1 cellular context compared by ENCODE assay signal in the genomic region with DNA sequence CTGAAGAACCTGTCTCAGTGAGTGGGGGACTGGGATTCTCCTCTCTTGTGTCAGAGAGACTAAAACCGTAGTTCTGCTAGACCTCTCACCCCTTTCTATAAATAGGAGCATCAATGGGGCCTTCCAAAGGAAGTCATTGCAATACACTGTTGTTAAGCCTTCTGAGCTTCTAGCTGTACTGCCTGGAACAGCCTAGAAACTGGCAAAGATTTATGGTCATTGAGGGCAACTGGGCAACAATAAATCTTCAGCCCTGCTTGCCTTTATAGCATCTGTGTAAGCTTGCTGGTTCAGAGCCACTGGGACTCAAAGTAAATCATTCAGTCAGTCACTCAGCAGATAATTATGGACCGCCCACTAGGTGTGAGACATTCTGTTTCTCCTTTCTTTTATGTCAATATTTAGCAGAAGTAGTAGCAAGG.
A peak's percentile ranks its signal among the peaks of the same experiment; 100 is the strongest.
TF ChIP-seq lines count a peak whose summit lies in the region.

No MANE protein-coding gene starts in this region.

TF ChIP-seq in HEK293, 187 proteins besides CTCF, POLR2A, EP300 and RAD21 (continued from another document and continues in another):
- TF ChIP-seq, protein P1, sequence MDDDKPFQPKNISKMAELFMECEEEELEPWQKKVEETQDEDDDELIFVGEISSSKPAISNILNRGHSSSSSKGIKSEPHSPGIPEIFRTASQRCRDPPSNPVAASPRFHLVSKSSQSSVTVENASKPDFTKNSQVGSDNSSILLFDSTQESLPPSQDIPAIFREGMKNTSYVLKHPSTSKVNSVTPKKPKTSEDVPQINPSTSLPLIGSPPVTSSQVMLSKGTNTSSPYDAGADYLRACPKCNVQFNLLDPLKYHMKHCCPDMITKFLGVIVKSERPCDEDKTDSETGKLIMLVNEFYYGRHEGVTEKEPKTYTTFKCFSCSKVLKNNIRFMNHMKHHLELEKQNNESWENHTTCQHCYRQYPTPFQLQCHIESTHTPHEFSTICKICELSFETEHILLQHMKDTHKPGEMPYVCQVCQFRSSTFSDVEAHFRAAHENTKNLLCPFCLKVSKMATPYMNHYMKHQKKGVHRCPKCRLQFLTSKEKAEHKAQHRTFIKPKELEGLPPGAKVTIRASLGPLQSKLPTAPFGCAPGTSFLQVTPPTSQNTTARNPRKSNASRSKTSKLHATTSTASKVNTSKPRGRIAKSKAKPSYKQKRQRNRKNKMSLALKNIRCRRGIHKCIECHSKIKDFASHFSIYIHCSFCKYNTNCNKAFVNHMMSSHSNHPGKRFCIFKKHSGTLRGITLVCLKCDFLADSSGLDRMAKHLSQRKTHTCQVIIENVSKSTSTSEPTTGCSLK (tag by site-specific recombination; IDR thresholded peaks at IDR 0.05) = no peak
- peak; percentile 94 for TF ChIP-seq GLI2 (tag by site-specific recombination; IDR thresholded peaks at IDR 0.05; ENCODE audit: borderline replicate concordance, low read depth)
- no peak for TF ChIP-seq ZNF155 (tag by site-specific recombination; IDR thresholded peaks at IDR 0.05)
- peak; percentile 82 for TF ChIP-seq ZNF2 (tag by site-specific recombination; IDR thresholded peaks at IDR 0.05)
- no peak for TF ChIP-seq ZNF544 (tag by site-specific recombination; IDR thresholded peaks at IDR 0.05)
- TF ChIP-seq ZNF366 (tag by site-specific recombination; conservative IDR thresholded peaks at IDR 0.05) = 0 out of 2 replicates have a peak, but pooled peaks have one; percentile 12
- TF ChIP-seq, protein P2, sequence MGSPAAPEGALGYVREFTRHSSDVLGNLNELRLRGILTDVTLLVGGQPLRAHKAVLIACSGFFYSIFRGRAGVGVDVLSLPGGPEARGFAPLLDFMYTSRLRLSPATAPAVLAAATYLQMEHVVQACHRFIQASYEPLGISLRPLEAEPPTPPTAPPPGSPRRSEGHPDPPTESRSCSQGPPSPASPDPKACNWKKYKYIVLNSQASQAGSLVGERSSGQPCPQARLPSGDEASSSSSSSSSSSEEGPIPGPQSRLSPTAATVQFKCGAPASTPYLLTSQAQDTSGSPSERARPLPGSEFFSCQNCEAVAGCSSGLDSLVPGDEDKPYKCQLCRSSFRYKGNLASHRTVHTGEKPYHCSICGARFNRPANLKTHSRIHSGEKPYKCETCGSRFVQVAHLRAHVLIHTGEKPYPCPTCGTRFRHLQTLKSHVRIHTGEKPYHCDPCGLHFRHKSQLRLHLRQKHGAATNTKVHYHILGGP (tag by site-specific recombination; IDR thresholded peaks at IDR 0.05) = peak; percentile 84
- TF ChIP-seq, protein P3, sequence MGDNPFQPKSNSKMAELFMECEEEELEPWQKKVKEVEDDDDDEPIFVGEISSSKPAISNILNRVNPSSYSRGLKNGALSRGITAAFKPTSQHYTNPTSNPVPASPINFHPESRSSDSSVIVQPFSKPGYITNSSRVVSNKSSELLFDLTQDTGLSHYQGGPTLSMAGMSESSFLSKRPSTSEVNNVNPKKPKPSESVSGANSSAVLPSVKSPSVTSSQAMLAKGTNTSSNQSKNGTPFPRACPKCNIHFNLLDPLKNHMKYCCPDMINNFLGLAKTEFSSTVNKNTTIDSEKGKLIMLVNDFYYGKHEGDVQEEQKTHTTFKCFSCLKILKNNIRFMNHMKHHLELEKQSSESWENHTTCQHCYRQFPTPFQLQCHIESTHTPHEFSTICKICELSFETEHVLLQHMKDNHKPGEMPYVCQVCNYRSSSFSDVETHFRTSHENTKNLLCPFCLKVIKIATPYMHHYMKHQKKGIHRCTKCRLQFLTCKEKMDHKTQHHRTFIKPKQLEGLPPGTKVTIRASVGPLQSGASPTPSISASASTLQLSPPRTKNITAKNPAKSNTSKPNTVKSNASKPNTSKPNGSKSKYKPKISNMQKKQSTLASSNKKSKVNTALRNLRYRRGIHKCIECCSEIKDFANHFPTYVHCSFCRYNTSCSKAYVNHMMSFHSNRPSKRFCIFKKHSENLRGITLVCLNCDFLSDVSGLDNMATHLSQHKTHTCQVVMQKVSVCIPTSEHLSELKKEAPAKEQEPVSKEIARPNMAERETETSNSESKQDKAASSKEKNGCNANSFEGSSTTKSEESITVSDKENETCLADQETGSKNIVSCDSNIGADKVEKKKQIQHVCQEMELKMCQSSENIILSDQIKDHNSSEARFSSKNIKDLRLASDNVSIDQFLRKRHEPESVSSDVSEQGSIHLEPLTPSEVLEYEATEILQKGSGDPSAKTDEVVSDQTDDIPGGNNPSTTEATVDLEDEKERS (tag by site-specific recombination; IDR thresholded peaks at IDR 0.05) = no peak
- 0 out of 2 replicates have a peak, but pooled peaks have one; percentile 26 for TF ChIP-seq KLF8 (tag by site-specific recombination; IDR thresholded peaks at IDR 0.05)
- TF ChIP-seq, protein P4, sequence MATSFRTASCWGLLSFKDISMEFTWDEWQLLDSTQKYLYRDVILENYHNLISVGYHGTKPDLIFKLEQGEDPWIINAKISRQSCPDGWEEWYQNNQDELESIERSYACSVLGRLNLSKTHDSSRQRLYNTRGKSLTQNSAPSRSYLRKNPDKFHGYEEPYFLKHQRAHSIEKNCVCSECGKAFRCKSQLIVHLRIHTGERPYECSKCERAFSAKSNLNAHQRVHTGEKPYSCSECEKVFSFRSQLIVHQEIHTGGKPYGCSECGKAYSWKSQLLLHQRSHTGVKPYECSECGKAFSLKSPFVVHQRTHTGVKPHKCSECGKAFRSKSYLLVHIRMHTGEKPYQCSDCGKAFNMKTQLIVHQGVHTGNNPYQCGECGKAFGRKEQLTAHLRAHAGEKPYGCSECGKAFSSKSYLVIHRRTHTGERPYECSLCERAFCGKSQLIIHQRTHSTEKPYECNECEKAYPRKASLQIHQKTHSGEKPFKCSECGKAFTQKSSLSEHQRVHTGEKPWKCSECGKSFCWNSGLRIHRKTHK (tag by site-specific recombination; IDR thresholded peaks at IDR 0.05) = no peak
- TF ChIP-seq BCL11A (tag by site-specific recombination; IDR thresholded peaks at IDR 0.05; ENCODE audit: low read depth) = no peak; the same call in 1 of the 2 replicates
- TF ChIP-seq YY1 (tag by site-specific recombination; IDR thresholded peaks at IDR 0.05) = no peak
- TF ChIP-seq WT1 (tag by site-specific recombination; IDR thresholded peaks at IDR 0.05) = peak; percentile 95
- TF ChIP-seq ZNF169 (tag by site-specific recombination; IDR thresholded peaks at IDR 0.05) = no peak
- no peak for TF ChIP-seq ZFP41 (tag by site-specific recombination; IDR thresholded peaks at IDR 0.05; ENCODE audit: borderline replicate concordance)
- no peak for TF ChIP-seq ZNF473 (tag by site-specific recombination; IDR thresholded peaks at IDR 0.05)
- no peak for TF ChIP-seq ZNF175 (tag by site-specific recombination; IDR thresholded peaks at IDR 0.05)
- no peak for TF ChIP-seq ZNF133 (tag by site-specific recombination; IDR thresholded peaks at IDR 0.05)
- peak; percentile 86; the same call in 1 of the 2 replicates for TF ChIP-seq TCF7L2 (IDR thresholded peaks at IDR 0.05; ENCODE audit: borderline replicate concordance, low read depth, low read length)
- TF ChIP-seq ZNF311 (tag by site-specific recombination; IDR thresholded peaks at IDR 0.05; ENCODE audit: borderline replicate concordance) = no peak
- no peak for TF ChIP-seq ZSCAN16 (tag by site-specific recombination; IDR thresholded peaks at IDR 0.05)
- no peak for TF ChIP-seq ZNF514 (tag by site-specific recombination; IDR thresholded peaks at IDR 0.05)
- TF ChIP-seq, protein P5, sequence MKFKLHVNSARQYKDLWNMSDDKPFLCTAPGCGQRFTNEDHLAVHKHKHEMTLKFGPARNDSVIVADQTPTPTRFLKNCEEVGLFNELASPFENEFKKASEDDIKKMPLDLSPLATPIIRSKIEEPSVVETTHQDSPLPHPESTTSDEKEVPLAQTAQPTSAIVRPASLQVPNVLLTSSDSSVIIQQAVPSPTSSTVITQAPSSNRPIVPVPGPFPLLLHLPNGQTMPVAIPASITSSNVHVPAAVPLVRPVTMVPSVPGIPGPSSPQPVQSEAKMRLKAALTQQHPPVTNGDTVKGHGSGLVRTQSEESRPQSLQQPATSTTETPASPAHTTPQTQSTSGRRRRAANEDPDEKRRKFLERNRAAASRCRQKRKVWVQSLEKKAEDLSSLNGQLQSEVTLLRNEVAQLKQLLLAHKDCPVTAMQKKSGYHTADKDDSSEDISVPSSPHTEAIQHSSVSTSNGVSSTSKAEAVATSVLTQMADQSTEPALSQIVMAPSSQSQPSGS (tag by site-specific recombination; IDR thresholded peaks at IDR 0.05; ENCODE audit: low read depth) = peak; percentile 44; the same call in 1 of the 2 replicates
- TF ChIP-seq, protein P6, sequence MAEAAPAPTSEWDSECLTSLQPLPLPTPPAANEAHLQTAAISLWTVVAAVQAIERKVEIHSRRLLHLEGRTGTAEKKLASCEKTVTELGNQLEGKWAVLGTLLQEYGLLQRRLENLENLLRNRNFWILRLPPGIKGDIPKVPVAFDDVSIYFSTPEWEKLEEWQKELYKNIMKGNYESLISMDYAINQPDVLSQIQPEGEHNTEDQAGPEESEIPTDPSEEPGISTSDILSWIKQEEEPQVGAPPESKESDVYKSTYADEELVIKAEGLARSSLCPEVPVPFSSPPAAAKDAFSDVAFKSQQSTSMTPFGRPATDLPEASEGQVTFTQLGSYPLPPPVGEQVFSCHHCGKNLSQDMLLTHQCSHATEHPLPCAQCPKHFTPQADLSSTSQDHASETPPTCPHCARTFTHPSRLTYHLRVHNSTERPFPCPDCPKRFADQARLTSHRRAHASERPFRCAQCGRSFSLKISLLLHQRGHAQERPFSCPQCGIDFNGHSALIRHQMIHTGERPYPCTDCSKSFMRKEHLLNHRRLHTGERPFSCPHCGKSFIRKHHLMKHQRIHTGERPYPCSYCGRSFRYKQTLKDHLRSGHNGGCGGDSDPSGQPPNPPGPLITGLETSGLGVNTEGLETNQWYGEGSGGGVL (tag by site-specific recombination; IDR thresholded peaks at IDR 0.05) = no peak
- TF ChIP-seq ZNF426 (tag by site-specific recombination; IDR thresholded peaks at IDR 0.05) = no peak
- TF ChIP-seq ZNF707 (tag by site-specific recombination; IDR thresholded peaks at IDR 0.05) = no peak
- no peak for TF ChIP-seq ZNF571 (tag by site-specific recombination; IDR thresholded peaks at IDR 0.05)
- TF ChIP-seq, protein P7, sequence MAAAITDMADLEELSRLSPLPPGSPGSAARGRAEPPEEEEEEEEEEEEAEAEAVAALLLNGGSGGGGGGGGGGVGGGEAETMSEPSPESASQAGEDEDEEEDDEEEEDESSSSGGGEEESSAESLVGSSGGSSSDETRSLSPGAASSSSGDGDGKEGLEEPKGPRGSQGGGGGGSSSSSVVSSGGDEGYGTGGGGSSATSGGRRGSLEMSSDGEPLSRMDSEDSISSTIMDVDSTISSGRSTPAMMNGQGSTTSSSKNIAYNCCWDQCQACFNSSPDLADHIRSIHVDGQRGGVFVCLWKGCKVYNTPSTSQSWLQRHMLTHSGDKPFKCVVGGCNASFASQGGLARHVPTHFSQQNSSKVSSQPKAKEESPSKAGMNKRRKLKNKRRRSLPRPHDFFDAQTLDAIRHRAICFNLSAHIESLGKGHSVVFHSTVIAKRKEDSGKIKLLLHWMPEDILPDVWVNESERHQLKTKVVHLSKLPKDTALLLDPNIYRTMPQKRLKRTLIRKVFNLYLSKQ (tag by site-specific recombination; IDR thresholded peaks at IDR 0.05; ENCODE audit: borderline replicate concordance) = no peak
- TF ChIP-seq, protein P8, sequence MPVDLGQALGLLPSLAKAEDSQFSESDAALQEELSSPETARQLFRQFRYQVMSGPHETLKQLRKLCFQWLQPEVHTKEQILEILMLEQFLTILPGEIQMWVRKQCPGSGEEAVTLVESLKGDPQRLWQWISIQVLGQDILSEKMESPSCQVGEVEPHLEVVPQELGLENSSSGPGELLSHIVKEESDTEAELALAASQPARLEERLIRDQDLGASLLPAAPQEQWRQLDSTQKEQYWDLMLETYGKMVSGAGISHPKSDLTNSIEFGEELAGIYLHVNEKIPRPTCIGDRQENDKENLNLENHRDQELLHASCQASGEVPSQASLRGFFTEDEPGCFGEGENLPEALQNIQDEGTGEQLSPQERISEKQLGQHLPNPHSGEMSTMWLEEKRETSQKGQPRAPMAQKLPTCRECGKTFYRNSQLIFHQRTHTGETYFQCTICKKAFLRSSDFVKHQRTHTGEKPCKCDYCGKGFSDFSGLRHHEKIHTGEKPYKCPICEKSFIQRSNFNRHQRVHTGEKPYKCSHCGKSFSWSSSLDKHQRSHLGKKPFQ (tag by site-specific recombination; IDR thresholded peaks at IDR 0.05) = peak; percentile 76
- TF ChIP-seq, protein P9, sequence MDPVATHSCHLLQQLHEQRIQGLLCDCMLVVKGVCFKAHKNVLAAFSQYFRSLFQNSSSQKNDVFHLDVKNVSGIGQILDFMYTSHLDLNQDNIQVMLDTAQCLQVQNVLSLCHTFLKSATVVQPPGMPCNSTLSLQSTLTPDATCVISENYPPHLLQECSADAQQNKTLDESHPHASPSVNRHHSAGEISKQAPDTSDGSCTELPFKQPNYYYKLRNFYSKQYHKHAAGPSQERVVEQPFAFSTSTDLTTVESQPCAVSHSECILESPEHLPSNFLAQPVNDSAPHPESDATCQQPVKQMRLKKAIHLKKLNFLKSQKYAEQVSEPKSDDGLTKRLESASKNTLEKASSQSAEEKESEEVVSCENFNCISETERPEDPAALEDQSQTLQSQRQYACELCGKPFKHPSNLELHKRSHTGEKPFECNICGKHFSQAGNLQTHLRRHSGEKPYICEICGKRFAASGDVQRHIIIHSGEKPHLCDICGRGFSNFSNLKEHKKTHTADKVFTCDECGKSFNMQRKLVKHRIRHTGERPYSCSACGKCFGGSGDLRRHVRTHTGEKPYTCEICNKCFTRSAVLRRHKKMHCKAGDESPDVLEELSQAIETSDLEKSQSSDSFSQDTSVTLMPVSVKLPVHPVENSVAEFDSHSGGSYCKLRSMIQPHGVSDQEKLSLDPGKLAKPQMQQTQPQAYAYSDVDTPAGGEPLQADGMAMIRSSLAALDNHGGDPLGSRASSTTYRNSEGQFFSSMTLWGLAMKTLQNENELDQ (tag by site-specific recombination; IDR thresholded peaks at IDR 0.05; ENCODE audit: low read depth) = no peak
- no peak for TF ChIP-seq SP3 (tag by site-specific recombination; IDR thresholded peaks at IDR 0.05)
- TF ChIP-seq ZNF350 (tag by site-specific recombination; IDR thresholded peaks at IDR 0.05) = no peak
- no peak for TF ChIP-seq ZNF658 (tag by site-specific recombination; IDR thresholded peaks at IDR 0.05)
- TF ChIP-seq ZNF157 (tag by site-specific recombination; IDR thresholded peaks at IDR 0.05) = no peak
- TF ChIP-seq ZSCAN23 (tag by site-specific recombination; IDR thresholded peaks at IDR 0.05) = no peak
- peak; percentile 81 for TF ChIP-seq ZFHX2 (tag by site-specific recombination; conservative IDR thresholded peaks at IDR 0.05)
- TF ChIP-seq ZNF48 (tag by site-specific recombination; IDR thresholded peaks at IDR 0.05) = no peak
- TF ChIP-seq, protein P10, sequence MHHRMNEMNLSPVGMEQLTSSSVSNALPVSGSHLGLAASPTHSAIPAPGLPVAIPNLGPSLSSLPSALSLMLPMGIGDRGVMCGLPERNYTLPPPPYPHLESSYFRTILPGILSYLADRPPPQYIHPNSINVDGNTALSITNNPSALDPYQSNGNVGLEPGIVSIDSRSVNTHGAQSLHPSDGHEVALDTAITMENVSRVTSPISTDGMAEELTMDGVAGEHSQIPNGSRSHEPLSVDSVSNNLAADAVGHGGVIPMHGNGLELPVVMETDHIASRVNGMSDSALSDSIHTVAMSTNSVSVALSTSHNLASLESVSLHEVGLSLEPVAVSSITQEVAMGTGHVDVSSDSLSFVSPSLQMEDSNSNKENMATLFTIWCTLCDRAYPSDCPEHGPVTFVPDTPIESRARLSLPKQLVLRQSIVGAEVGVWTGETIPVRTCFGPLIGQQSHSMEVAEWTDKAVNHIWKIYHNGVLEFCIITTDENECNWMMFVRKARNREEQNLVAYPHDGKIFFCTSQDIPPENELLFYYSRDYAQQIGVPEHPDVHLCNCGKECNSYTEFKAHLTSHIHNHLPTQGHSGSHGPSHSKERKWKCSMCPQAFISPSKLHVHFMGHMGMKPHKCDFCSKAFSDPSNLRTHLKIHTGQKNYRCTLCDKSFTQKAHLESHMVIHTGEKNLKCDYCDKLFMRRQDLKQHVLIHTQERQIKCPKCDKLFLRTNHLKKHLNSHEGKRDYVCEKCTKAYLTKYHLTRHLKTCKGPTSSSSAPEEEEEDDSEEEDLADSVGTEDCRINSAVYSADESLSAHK (tag by site-specific recombination; IDR thresholded peaks at IDR 0.05) = peak; percentile 96
- no peak for TF ChIP-seq ZNF16 (tag by site-specific recombination; IDR thresholded peaks at IDR 0.05; ENCODE audit: low read depth)
